In the genomic region with DNA sequence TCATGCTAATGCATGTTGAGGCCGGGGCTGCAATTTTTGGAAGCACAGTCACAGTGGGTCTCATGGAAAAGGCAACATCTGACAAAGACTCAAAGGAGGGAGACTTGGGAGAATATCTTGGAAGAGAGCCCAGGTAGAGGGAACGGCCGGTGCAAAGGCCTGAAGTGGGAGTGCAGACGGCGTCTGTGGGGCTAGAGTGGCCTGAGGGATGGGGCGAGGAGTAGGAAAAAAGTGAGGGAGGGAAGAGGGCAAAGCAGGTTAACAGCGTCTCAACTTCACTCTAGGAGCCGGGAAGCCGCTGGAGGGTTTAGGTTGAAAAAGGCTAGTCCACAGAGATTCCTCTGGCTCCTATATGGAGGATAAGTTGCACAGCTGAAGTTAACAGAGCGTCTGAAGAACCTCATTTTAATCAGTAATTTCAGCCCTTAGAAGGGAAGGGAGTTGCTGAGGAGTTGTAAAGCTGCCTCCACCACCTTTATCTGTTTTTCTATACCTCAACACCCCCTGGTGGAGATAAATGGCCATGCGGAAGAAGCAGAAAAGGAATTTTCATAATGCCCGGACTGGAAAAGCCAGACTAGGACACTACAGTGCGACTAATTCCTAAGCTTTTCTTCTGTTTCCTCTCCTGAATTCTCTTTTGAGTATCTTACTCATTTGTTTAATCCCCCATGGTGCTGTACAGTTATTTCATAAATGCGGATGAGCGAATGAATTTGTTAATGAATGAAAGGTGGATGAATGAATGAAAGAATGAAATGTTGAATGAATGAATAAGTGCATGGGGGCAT, we compare ENCODE assay signal across 8 cellular contexts.
DNase-seq lines count a peak whose midpoint lies in the region; ATAC-seq, FAIRE-seq and TF ChIP-seq lines count a peak whose summit lies in the region.

No MANE protein-coding gene starts in this region.

- DNase-seq in BJ (ENCODE audit: low read depth) = no peak
- DNase-seq in HS-5 (ENCODE audit: low read depth) = peak; percentile 48
- DNase-seq in NOMO-1 (lab: John Stamatoyannopoulos, UW; ENCODE audit: unreplicated experiment in 2 of 2) = peak; percentile 13 to 60
- peak; percentile 66 for DNase-seq in activated effector memory CD4-positive, alpha-beta T cell treated with anti-CD3 and anti-CD28 coated beads, Interleukin-2, amount 50 U/mL, for 16 hours
- peak; percentile 28 to 55 for DNase-seq in frontal cortex (ENCODE audit: low spot score in 2 of 2)
- peak in 40 of 56 donors; percentile 4 to 72 (median 24) for DNase-seq in nucleus accumbens (lab: John Stamatoyannopoulos, UW)

- H3K36me3 ChIP-seq in BJ (ENCODE audit: control insufficient read depth, insufficient read depth, low read length) = no peaks in the 10 kb centered on the region

- no peaks in the 10 kb centered on the region for H3K27me3 ChIP-seq in BJ (ENCODE audit: control insufficient read depth, insufficient read depth, low read length)

- TF ChIP-seq CTCF in BJ (IDR thresholded peaks at IDR 0.05; ENCODE audit: insufficient read depth, low read depth, low read length) = peak; percentile 78

- no peak overlapping the region for H3K4me3 ChIP-seq in BJ (ENCODE audit: low read depth, low read length)

- CTCF ChIA-PET in BJ (lab: Yijun Ruan, JAX) = interaction anchor here (0.6 to 2.1 kb wide), 23 partner anchors 10 to 879 kb away, joined by 3 to 10 read pairs (median 4); no protein-coding TSS in a partner anchor

- ATAC-seq in GM18858 (IDR thresholded peaks at IDR 0.05; ENCODE audit: unreplicated experiment) (peak; percentile 54), GM21528 (IDR thresholded peaks at IDR 0.05; ENCODE audit: low FRiP score, unreplicated experiment) (no peak)

- peak; percentile 42 for FAIRE-seq in frontal cortex (lab: Jason Lieb, UNC)

- POLR2A ChIA-PET in BJ (lab: Charles Lee) = interaction anchor here (0.6 kb wide), 1 partner anchor 82 kb away, joined by 5 read pairs; no protein-coding TSS in a partner anchor
